ENCODE assay signal across 12 cellular contexts in genomic region chr16:8571061-8571596, GRCh38. TPM values are rescaled to one million over a fixed set of nuclear protein-coding genes. Genes with fewer than 3 reads are reported as not detected.
DNase-seq lines count a peak whose midpoint lies in the region; ATAC-seq and TF ChIP-seq lines count a peak whose summit lies in the region.
"Had no signal": no experiment of that assay in that cellular context is flagged by ENCODE, and none has a peak within 500 bp of the region (broad histone marks: within the 10 kb centered on the region; RNA-seq: fewer than 3 reads in every experiment).

No MANE protein-coding gene starts in this region.

- no peaks in the 10 kb centered on the region for H3K36me3 Mint-ChIP-seq in CD4-positive, alpha-beta T cell (ENCODE audit: low read depth)

- H3K9me3 Mint-ChIP-seq in stimulated activated naive CD8-positive, alpha-beta T cell treated with anti-CD3 and anti-CD28 coated beads, Interleukin-15, amount 100 ng/mL, for 72 hours: no peaks in the 10 kb centered on the region
- no peaks in the 10 kb centered on the region for H3K9me3 Mint-ChIP-seq in CD4-positive, alpha-beta T cell
- H3K9me3 Mint-ChIP-seq: activated T-cell treated with anti-CD3 and anti-CD28 coated beads, Interleukin-2, amount 50 U/mL, for 24 hours had no signal

- TF ChIP-seq CTCF in omental fat pad (IDR thresholded peaks at IDR 0.05): no peak
- TF ChIP-seq CTCF in CD4-positive, alpha-beta T cell (IDR thresholded peaks at IDR 0.05): no peak

- H3K27me3 Mint-ChIP-seq in stimulated activated naive CD8-positive, alpha-beta T cell treated with anti-CD3 and anti-CD28 coated beads, Interleukin-15, amount 100 ng/mL, for 72 hours: peaks cover 51% of the 10 kb centered on the region
- H3K27me3 Mint-ChIP-seq in CD4-positive, alpha-beta T cell: peaks cover 60% of the 10 kb centered on the region

- H3K4me3 Mint-ChIP-seq in stimulated activated naive CD8-positive, alpha-beta T cell treated with anti-CD3 and anti-CD28 coated beads, Interleukin-15, amount 100 ng/mL, for 72 hours: no peak overlapping the region
- no peak overlapping the region for H3K4me3 Mint-ChIP-seq in CD4-positive, alpha-beta T cell
- H3K4me3 Mint-ChIP-seq: activated T-cell treated with anti-CD3 and anti-CD28 coated beads, Interleukin-2, amount 50 U/mL, for 24 hours had no signal

- H3K27ac Mint-ChIP-seq in stimulated activated naive CD8-positive, alpha-beta T cell treated with anti-CD3 and anti-CD28 coated beads, Interleukin-15, amount 100 ng/mL, for 72 hours: no peak overlapping the region
- H3K27ac Mint-ChIP-seq in CD4-positive, alpha-beta T cell: no peak overlapping the region
- H3K27ac Mint-ChIP-seq: activated T-cell treated with anti-CD3 and anti-CD28 coated beads, Interleukin-2, amount 50 U/mL, for 24 hours had no signal

- CTCF ChIA-PET in CD4-positive, alpha-beta T cell (lab: Charles Lee): no interaction called here

- in situ Hi-C loops in Caki2 (cut with HindIII; ENCODE audit: low pct_unique_long_range_greater_than_20kb, low sequenced_read_pairs): no loop called here

- DNase-seq in Caki2 (ENCODE audit: low read depth): peak; percentile 46
- DNase-seq in MV-4-11 (lab: John Stamatoyannopoulos, UW): peak; percentile 62
- DNase-seq in dedifferentiated amniotic fluid mesenchymal stem cell (ENCODE audit: extremely low spot score): peak; percentile 33
- DNase-seq in myocyte (ENCODE audit: low read depth): peak; percentile 49
- no peak for DNase-seq in T-helper 1 cell
- no peak for DNase-seq in omental fat pad (ENCODE audit: low spot score)
- DNase-seq in stimulated activated naive CD8-positive, alpha-beta T cell treated with anti-CD3 and anti-CD28 coated beads, Interleukin-15, amount 100 ng/mL, for 72 hours: no peak
- no peak for DNase-seq in CD4-positive, alpha-beta T cell
- DNase-seq: activated T-cell treated with anti-CD3 and anti-CD28 coated beads, Interleukin-2, amount 50 U/mL, for 24 hours; posterior cingulate gyrus had no signal

- H3K4me1 Mint-ChIP-seq in stimulated activated naive CD8-positive, alpha-beta T cell treated with anti-CD3 and anti-CD28 coated beads, Interleukin-15, amount 100 ng/mL, for 72 hours: peaks cover 5% of the 10 kb centered on the region
- peaks cover 10% of the 10 kb centered on the region for H3K4me1 Mint-ChIP-seq in CD4-positive, alpha-beta T cell (ENCODE audit: low read depth)

- intact Hi-C loops in CD4-positive, alpha-beta T cell (cut with DNase I, micrococcal nuclease): no loop called here

- H3K27ac ChIP-seq in CD4-positive, alpha-beta T cell (ENCODE audit: low read depth, low read length): no peak overlapping the region

- H3K9me3 ChIP-seq in CD4-positive, alpha-beta T cell (ENCODE audit: control insufficient read depth, low read length): no peaks in the 10 kb centered on the region

- H3K27me3 ChIP-seq in CD4-positive, alpha-beta T cell (ENCODE audit: control insufficient read depth, insufficient read depth, low read length): peaks cover 9% of the 10 kb centered on the region

- ATAC-seq in omental fat pad (ENCODE audit: low FRiP score): no peak
- no peak for ATAC-seq in stimulated activated naive CD8-positive, alpha-beta T cell treated with anti-CD3 and anti-CD28 coated beads, Interleukin-15, amount 100 ng/mL, for 72 hours
- ATAC-seq in CD4-positive, alpha-beta T cell (ENCODE audit: poor library complexity): no peak
- ATAC-seq: HCT116 had no signal

- POLR2A ChIA-PET in CD4-positive, alpha-beta T cell (lab: Charles Lee): no interaction called here

RNA-seq across cellular contexts. Expression of gene TMEM114, which starts 19.2 kb away (rescaled TPM):
- total RNA-seq in Caki2 (2014; rRNA removed; shearing (Covaris generic); ENCODE audit: low replicate concordance): not detected in 2 replicates
- total RNA-seq in myocyte: not detected in 2 replicates
- polyA plus RNA-seq in myocyte (2012): not detected
- total RNA-seq in omental fat pad: not detected
- total RNA-seq in CD4-positive, alpha-beta T cell: not detected
- total RNA-seq: fibroblast of villous mesenchyme had no signal

RNA-seq across cellular contexts. Expression of gene METTL22, which starts 50.4 kb away (rescaled TPM):
- 30.7 and 44.9 TPM in 2 replicates for total RNA-seq in Caki2 (2014; rRNA removed; shearing (Covaris generic); ENCODE audit: low replicate concordance)
- total RNA-seq in myocyte (38.9 and 451 TPM in 2 replicates), omental fat pad (10 to 100 TPM; 16.7 to 40.0 (median 24.5) TPM)
- 27.7 TPM for polyA plus RNA-seq in myocyte (2012)
- total RNA-seq in CD4-positive, alpha-beta T cell: 10 to 100 TPM; 23.2 to 26.5 TPM

Comparison
In these comparisons a context has a peak if more than half of its experiments do, and no peak if none do; other contexts are left out.
1. DNase-seq: peak in Caki2 (single experiment), MV-4-11 (single experiment), dedifferentiated amniotic fluid mesenchymal stem cell (single experiment) and myocyte (single experiment); none in T-helper 1 cell (0 of 5), omental fat pad (single experiment), stimulated activated naive CD8-positive, alpha-beta T cell treated with anti-CD3 and anti-CD28 coated beads, Interleukin-15, amount 100 ng/mL, for 72 hours (0 of 2) and CD4-positive, alpha-beta T cell (0 of 10).